Comparison of ENCODE assay signal across 8 cellular contexts in the genomic region with DNA sequence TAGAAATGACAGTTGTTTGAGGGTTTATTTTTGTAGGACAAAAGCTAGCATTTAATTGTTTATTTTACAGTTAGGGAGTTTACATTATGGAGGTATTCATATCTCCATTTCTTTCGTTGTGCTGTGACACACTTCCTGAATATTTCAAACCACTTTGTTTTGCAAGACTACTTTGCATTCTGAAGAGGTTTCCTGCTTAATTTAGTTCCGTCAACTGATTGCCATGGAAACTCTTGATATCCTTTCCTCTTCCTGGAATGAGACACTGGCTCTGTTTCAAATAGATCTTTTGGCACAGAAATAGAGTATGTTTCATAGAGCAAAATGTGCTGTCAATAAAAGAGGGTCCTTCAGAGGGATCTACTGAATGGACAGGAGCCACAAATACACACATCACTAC.
DNase-seq lines count a peak whose midpoint lies in the region; ATAC-seq, FAIRE-seq and TF ChIP-seq lines count a peak whose summit lies in the region.

No MANE protein-coding gene starts in this region.

- no peak for FAIRE-seq in D721Med (lab: Jason Lieb, UNC)

- H3F3A ChIP-seq in DOHH2 (ENCODE audit: control insufficient read depth, insufficient read depth), result no peaks in the 10 kb centered on the region

- H3K36me3 ChIP-seq in DOHH2 (ENCODE audit: control insufficient read depth, low read length) (no peaks in the 10 kb centered on the region), neuron (ENCODE audit: insufficient read depth, low read length) (no peaks in the 10 kb centered on the region), esophagus muscularis mucosa (no peaks in the 10 kb centered on the region)

- H3K9me2 ChIP-seq in DOHH2 (replicated peaks; ENCODE audit: control insufficient read depth, low read length), result no peaks in the 10 kb centered on the region; the same call in 1 of the 2 replicates

- H3K27ac ChIP-seq in DOHH2 (ENCODE audit: low read depth, low read length) (no peak overlapping the region), esophagus muscularis mucosa (replicated peaks in 1 of 4) (no peak overlapping the region)

- H3K79me2 ChIP-seq in DOHH2 (ENCODE audit: control insufficient read depth, low read length), result no peaks in the 10 kb centered on the region

- H3K4me1 ChIP-seq in DOHH2 (ENCODE audit: control insufficient read depth, low read length) (peaks cover 13% of the 10 kb centered on the region), neuron (ENCODE audit: insufficient read depth, low read length) (peaks cover 28% of the 10 kb centered on the region), esophagus muscularis mucosa (peaks cover 6 to 21% (median 9%) of the 10 kb centered on the region in 4 donors)

- TF ChIP-seq POLR2A in esophagus muscularis mucosa (IDR thresholded peaks at IDR 0.05; ENCODE audit: low read depth), result no peak

- no peak for ATAC-seq in GM21576 (IDR thresholded peaks at IDR 0.05; ENCODE audit: unreplicated experiment)

- DNase-seq in NCI-H460 (ENCODE audit: extremely low read depth, low read depth) (peak; percentile 85), dermis blood vessel endothelial cell (peak; percentile 96), esophagus muscularis mucosa (ENCODE audit: extremely low spot score) (no peak), midbrain (lab: John Stamatoyannopoulos, UW) (no peak), D721Med (ENCODE audit: insufficient read length, low spot score) (no peak)

- H3K4me2 ChIP-seq in DOHH2 (ENCODE audit: low read length), result peak overlapping the region; percentile 34

- H4K20me1 ChIP-seq in DOHH2 (ENCODE audit: control insufficient read depth, insufficient read depth, low read depth, low read length), result no peaks in the 10 kb centered on the region

- TF ChIP-seq CTCF in DOHH2 (IDR thresholded peaks at IDR 0.05; ENCODE audit: low read depth, low read length, poor library complexity, severe bottlenecking) (no peak), esophagus muscularis mucosa (IDR thresholded peaks at IDR 0.05) (no peak), D721Med (IDR thresholded peaks at IDR 0.05; ENCODE audit: insufficient read depth, missing control alignments) (no peak)

- TF ChIP-seq EP300 in esophagus muscularis mucosa (IDR thresholded peaks at IDR 0.05), result no peak

- peak overlapping the region; percentile 27 for H3K4me3 ChIP-seq in DOHH2 (ENCODE audit: low read length)
- no peak overlapping the region for H3K4me3 ChIP-seq in neuron (ENCODE audit: low read length)
- no peak overlapping the region for H3K4me3 ChIP-seq in esophagus muscularis mucosa

- H2AFZ ChIP-seq in neuron (ENCODE audit: low read depth, low read length), result peak overlapping the region; percentile 34

- 7% methylated on average over 2 of the region's 2 CpGs for WGBS in esophagus muscularis mucosa

- intact Hi-C loops in esophagus muscularis mucosa (cut with DNase I), result no loop called here

- H3K9me3 ChIP-seq in DOHH2 (ENCODE audit: control insufficient read depth, insufficient read depth, low read length), result no peaks in the 10 kb centered on the region
- no peaks in the 10 kb centered on the region for H3K9me3 ChIP-seq in neuron (ENCODE audit: low read length)
- no peaks in the 10 kb centered on the region for H3K9me3 ChIP-seq in esophagus muscularis mucosa

- H3K27me3 ChIP-seq in DOHH2 (ENCODE audit: control insufficient read depth, low read length) (no peaks in the 10 kb centered on the region), neuron (ENCODE audit: insufficient read depth, low read length) (no peaks in the 10 kb centered on the region), esophagus muscularis mucosa (no peaks in the 10 kb centered on the region)

Comparison
In these comparisons a context has a peak if more than half of its experiments do, and no peak if none do; other contexts are left out.
1. DNase-seq: peak in NCI-H460 (single experiment) and dermis blood vessel endothelial cell (single experiment); none in esophagus muscularis mucosa (single experiment), midbrain (single experiment) and D721Med (single experiment).